8 cellular contexts compared by ENCODE assay signal in the genomic region with DNA sequence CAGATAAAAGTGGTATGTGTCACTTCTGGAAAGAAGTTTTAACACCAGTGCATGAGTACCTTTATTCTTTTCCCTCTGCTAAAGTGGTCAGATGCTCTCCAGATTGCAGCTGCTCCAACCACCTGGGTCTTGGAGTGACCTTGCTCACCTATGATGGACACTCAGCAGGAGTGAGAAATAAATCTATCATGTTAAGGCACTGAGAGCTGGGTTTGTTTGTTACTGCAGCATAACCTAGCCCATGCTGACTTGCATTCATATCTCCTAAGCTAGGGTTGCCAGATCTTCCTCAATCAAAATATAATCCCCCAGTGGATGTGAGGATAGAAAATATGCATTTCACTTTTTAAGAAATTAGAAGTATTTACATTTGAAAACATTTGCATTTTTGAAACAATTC.
"Had no signal": no experiment of that assay in that cellular context is flagged by ENCODE, and none has a peak within 500 bp of the region (broad histone marks: within the 10 kb centered on the region; RNA-seq: fewer than 3 reads in every experiment).

No MANE protein-coding gene starts in this region.

- FAIRE-seq: G401.6, GM12878, GM12891, GM12892, GM18507, GM19239 had no signal

- DNase-seq: GDM1, GF-D8 had no signal

- ATAC-seq: GM12878 had no signal

- H3K4me3 ChIP-seq: GM12878 had no signal
